In genomic region chr19:40191836-40192646, GRCh38 we compare ENCODE assay signal across 1 cellular context.
A peak's percentile ranks its signal among the peaks of the same experiment; 100 is the strongest.
TF ChIP-seq lines count a peak whose summit lies in the region.

No MANE protein-coding gene starts in this region.

TF ChIP-seq in HEK293, 187 proteins besides CTCF, POLR2A, EP300 and RAD21 (continued from another document):
- TF ChIP-seq, protein P1, sequence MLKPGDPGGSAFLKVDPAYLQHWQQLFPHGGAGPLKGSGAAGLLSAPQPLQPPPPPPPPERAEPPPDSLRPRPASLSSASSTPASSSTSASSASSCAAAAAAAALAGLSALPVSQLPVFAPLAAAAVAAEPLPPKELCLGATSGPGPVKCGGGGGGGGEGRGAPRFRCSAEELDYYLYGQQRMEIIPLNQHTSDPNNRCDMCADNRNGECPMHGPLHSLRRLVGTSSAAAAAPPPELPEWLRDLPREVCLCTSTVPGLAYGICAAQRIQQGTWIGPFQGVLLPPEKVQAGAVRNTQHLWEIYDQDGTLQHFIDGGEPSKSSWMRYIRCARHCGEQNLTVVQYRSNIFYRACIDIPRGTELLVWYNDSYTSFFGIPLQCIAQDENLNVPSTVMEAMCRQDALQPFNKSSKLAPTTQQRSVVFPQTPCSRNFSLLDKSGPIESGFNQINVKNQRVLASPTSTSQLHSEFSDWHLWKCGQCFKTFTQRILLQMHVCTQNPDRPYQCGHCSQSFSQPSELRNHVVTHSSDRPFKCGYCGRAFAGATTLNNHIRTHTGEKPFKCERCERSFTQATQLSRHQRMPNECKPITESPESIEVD (tag by site-specific recombination; IDR thresholded peaks at IDR 0.05): no peak
- TF ChIP-seq ZBTB21 (tag by site-specific recombination; IDR thresholded peaks at IDR 0.05) (no peak), ZNF391 (tag by site-specific recombination; IDR thresholded peaks at IDR 0.05; ENCODE audit: borderline replicate concordance, low read depth) (no peak), ZNF701 (tag by site-specific recombination; IDR thresholded peaks at IDR 0.05) (no peak), ZNF645 (tag by site-specific recombination; IDR thresholded peaks at IDR 0.05) (no peak), HOXA7 (CRISPR knock-in tag; IDR thresholded peaks at IDR 0.05; ENCODE audit: borderline replicate concordance) (no peak), ZNF133 (tag by site-specific recombination; IDR thresholded peaks at IDR 0.05) (0 out of 2 replicates have a peak, but pooled peaks have one; percentile 31), ZNF266 (tag by site-specific recombination; IDR thresholded peaks at IDR 0.05; ENCODE audit: low read depth) (no peak), ZNF121 (tag by site-specific recombination; IDR thresholded peaks at IDR 0.05) (no peak), ZNF596 (tag by site-specific recombination; IDR thresholded peaks at IDR 0.05) (no peak), KLF10 (tag by site-specific recombination; IDR thresholded peaks at IDR 0.05) (0 out of 2 replicates have a peak, but pooled peaks have one; percentile 7), ZBTB11 (tag by site-specific recombination; conservative IDR thresholded peaks at IDR 0.05; ENCODE audit: low read depth) (no peak), ZNF112 (tag by site-specific recombination; IDR thresholded peaks at IDR 0.05) (no peak), ZNF148 (tag by site-specific recombination; IDR thresholded peaks at IDR 0.05; ENCODE audit: borderline replicate concordance) (no peak), MEIS1 (CRISPR knock-in tag; IDR thresholded peaks at IDR 0.05; ENCODE audit: borderline replicate concordance) (no peak), YY1 (tag by site-specific recombination; IDR thresholded peaks at IDR 0.05) (no peak; the same call in 1 of the 2 replicates), ZNF792 (tag by site-specific recombination; IDR thresholded peaks at IDR 0.05) (no peak; the same call in 1 of the 2 replicates), MYNN (tag by site-specific recombination; IDR thresholded peaks at IDR 0.05; ENCODE audit: borderline replicate concordance) (no peak), ZNF654 (tag by site-specific recombination; IDR thresholded peaks at IDR 0.05; ENCODE audit: low read depth) (no peak), ZNF610 (tag by site-specific recombination; IDR thresholded peaks at IDR 0.05; ENCODE audit: borderline replicate concordance) (0 out of 2 replicates have a peak, but pooled peaks have one; percentile 54), ZNF274 (IDR thresholded peaks at IDR 0.05; ENCODE audit: low read length) (no peak), ZNF274 (tag by site-specific recombination; IDR thresholded peaks at IDR 0.05; ENCODE audit: borderline replicate concordance) (no peak), ZNF341 (tag by site-specific recombination; IDR thresholded peaks at IDR 0.05; ENCODE audit: low read depth) (no peak), PATZ1 (tag by site-specific recombination; IDR thresholded peaks at IDR 0.05) (peak; percentile 96), GFI1B (tag by site-specific recombination; IDR thresholded peaks at IDR 0.05) (no peak), ZNF529 (tag by site-specific recombination; IDR thresholded peaks at IDR 0.05; ENCODE audit: insufficient replicate concordance) (no peak), ZEB2 (tag by site-specific recombination; IDR thresholded peaks at IDR 0.05) (peak; percentile 79), ZNF514 (tag by site-specific recombination; IDR thresholded peaks at IDR 0.05) (no peak), ZNF768 (tag by site-specific recombination; IDR thresholded peaks at IDR 0.05) (no peak), ZNF555 (tag by site-specific recombination; conservative IDR thresholded peaks at IDR 0.05) (no peak), ZNF544 (tag by site-specific recombination; IDR thresholded peaks at IDR 0.05) (no peak), ZNF510 (tag by site-specific recombination; IDR thresholded peaks at IDR 0.05; ENCODE audit: insufficient replicate concordance) (no peak), YY2 (tag by site-specific recombination; IDR thresholded peaks at IDR 0.05) (no peak)
- TF ChIP-seq, protein P2, sequence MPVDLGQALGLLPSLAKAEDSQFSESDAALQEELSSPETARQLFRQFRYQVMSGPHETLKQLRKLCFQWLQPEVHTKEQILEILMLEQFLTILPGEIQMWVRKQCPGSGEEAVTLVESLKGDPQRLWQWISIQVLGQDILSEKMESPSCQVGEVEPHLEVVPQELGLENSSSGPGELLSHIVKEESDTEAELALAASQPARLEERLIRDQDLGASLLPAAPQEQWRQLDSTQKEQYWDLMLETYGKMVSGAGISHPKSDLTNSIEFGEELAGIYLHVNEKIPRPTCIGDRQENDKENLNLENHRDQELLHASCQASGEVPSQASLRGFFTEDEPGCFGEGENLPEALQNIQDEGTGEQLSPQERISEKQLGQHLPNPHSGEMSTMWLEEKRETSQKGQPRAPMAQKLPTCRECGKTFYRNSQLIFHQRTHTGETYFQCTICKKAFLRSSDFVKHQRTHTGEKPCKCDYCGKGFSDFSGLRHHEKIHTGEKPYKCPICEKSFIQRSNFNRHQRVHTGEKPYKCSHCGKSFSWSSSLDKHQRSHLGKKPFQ (tag by site-specific recombination; IDR thresholded peaks at IDR 0.05): no peak
- TF ChIP-seq, protein P3, sequence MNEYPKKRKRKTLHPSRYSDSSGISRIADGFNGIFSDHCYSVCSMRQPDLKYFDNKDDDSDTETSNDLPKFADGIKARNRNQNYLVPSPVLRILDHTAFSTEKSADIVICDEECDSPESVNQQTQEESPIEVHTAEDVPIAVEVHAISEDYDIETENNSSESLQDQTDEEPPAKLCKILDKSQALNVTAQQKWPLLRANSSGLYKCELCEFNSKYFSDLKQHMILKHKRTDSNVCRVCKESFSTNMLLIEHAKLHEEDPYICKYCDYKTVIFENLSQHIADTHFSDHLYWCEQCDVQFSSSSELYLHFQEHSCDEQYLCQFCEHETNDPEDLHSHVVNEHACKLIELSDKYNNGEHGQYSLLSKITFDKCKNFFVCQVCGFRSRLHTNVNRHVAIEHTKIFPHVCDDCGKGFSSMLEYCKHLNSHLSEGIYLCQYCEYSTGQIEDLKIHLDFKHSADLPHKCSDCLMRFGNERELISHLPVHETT (tag by site-specific recombination; IDR thresholded peaks at IDR 0.05): no peak
- TF ChIP-seq, protein P4, sequence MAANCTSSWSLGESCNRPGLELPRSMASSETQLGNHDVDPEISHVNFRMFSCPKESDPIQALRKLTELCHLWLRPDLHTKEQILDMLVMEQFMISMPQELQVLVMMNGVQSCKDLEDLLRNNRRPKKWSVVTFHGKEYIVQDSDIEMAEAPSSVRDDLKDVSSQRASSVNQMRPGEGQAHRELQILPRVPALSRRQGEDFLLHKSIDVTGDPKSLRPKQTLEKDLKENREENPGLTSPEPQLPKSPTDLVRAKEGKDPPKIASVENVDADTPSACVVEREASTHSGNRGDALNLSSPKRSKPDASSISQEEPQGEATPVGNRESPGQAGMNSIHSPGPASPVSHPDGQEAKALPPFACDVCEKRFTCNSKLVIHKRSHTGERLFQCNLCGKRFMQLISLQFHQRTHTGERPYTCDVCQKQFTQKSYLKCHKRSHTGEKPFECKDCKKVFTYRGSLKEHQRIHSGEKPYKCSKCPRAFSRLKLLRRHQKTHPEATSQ (tag by site-specific recombination; IDR thresholded peaks at IDR 0.05): no peak; the same call in 1 of the 2 replicates
- TF ChIP-seq, protein P5, sequence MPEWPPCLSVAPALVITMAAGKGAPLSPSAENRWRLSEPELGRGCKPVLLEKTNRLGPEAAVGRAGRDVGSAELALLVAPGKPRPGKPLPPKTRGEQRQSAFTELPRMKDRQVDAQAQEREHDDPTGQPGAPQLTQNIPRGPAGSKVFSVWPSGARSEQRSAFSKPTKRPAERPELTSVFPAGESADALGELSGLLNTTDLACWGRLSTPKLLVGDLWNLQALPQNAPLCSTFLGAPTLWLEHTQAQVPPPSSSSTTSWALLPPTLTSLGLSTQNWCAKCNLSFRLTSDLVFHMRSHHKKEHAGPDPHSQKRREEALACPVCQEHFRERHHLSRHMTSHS (tag by site-specific recombination; IDR thresholded peaks at IDR 0.05): no peak
- TF ChIP-seq, protein P6, sequence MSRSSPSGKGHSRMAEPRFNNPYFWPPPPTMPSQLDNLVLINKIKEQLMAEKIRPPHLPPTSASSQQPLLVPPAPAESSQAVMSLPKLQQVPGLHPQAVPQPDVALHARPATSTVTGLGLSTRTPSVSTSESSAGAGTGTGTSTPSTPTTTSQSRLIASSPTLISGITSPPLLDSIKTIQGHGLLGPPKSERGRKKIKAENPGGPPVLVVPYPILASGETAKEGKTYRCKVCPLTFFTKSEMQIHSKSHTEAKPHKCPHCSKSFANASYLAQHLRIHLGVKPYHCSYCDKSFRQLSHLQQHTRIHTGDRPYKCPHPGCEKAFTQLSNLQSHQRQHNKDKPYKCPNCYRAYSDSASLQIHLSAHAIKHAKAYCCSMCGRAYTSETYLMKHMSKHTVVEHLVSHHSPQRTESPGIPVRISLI (tag by site-specific recombination; IDR thresholded peaks at IDR 0.05): no peak
- TF ChIP-seq, protein P7, sequence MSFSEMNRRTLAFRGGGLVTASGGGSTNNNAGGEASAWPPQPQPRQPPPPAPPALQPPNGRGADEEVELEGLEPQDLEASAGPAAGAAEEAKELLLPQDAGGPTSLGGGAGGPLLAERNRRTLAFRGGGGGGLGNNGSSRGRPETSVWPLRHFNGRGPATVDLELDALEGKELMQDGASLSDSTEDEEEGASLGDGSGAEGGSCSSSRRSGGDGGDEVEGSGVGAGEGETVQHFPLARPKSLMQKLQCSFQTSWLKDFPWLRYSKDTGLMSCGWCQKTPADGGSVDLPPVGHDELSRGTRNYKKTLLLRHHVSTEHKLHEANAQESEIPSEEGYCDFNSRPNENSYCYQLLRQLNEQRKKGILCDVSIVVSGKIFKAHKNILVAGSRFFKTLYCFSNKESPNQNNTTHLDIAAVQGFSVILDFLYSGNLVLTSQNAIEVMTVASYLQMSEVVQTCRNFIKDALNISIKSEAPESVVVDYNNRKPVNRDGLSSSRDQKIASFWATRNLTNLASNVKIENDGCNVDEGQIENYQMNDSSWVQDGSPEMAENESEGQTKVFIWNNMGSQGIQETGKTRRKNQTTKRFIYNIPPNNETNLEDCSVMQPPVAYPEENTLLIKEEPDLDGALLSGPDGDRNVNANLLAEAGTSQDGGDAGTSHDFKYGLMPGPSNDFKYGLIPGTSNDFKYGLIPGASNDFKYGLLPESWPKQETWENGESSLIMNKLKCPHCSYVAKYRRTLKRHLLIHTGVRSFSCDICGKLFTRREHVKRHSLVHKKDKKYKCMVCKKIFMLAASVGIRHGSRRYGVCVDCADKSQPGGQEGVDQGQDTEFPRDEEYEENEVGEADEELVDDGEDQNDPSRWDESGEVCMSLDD (tag by site-specific recombination; IDR thresholded peaks at IDR 0.05): peak; percentile 69
